Comparison of ENCODE assay signal across 22 cellular contexts in genomic region chr3:37544105-37544504, GRCh38.
"Had no signal": no experiment of that assay in that cellular context is flagged by ENCODE, and none has a peak within 500 bp of the region (broad histone marks: within the 10 kb centered on the region; RNA-seq: fewer than 3 reads in every experiment).

No MANE protein-coding gene starts in this region.

- ATAC-seq: activated CD4-positive, CD25-positive, alpha-beta regulatory T cell treated with anti-CD3 and anti-CD28 coated beads, Interleukin-2, amount 50 U/mL, for 24 hours; activated CD8-positive, alpha-beta T cell treated with anti-CD3 and anti-CD28 coated beads for 36 hours; T-cell had no signal

- H3K4me3 ChIP-seq: adrenal gland, Peyer's patch had no signal

- H3K27me3 ChIP-seq: adrenal gland, Peyer's patch had no signal

- DNase-seq: activated CD4-positive, alpha-beta T cell treated with anti-CD3 and anti-CD28 coated beads for 4 hours; activated CD8-positive, alpha-beta memory T cell treated with anti-CD3 and anti-CD28 coated beads, Interleukin-2, amount 50 U/mL, for 4 hours; activated CD8-positive, alpha-beta T cell treated with anti-CD3 and anti-CD28 coated beads for 36 hours; activated naive CD4-positive, alpha-beta T cell treated with anti-CD3 and anti-CD28 coated beads, Interleukin-2, amount 50 U/mL, for 16 hours; activated naive CD8-positive, alpha-beta T cell treated with anti-CD3 and anti-CD28 coated beads, Interleukin-2, amount 10 ng/mL, durations not matched to agents 7 days and 5 days; activated T-cell treated with anti-CD3 and anti-CD28 coated beads, Interleukin-2, amount 50 U/mL, for 1 hour; anterior cingulate cortex; Karpas-422; MM.1S; NCI-H1105; NCI-H1436; NCI-H2029 treated with DMSO at 0.1 percent for 48 hours; NCI-H510A treated with DMSO at 0.1 percent for 48 hours; NK-92 treated with Interleukin-12 subunit alpha and Interleukin-12 subunit beta, amount 100 ng/mL, for 24 hours; Peyer's patch; SHP77; T-cell; T-helper 2 cell; T1000 had no signal

- H3K36me3 ChIP-seq: Peyer's patch had no signal

- H3K27ac ChIP-seq: RWPE1 had no signal

- H3K9me3 ChIP-seq: adrenal gland, Peyer's patch had no signal
